In genomic region chr13:73924607-73925006, GRCh38 we compare ENCODE assay signal across 13 cellular contexts.
DNase-seq lines count a peak whose midpoint lies in the region; ATAC-seq and TF ChIP-seq lines count a peak whose summit lies in the region.
"Had no signal": no experiment of that assay in that cellular context is flagged by ENCODE, and none has a peak within 500 bp of the region (broad histone marks: within the 10 kb centered on the region; RNA-seq: fewer than 3 reads in every experiment).

No MANE protein-coding gene starts in this region.

- no peaks in the 10 kb centered on the region for H3K27me3 Mint-ChIP-seq in natural killer cell treated with Interleukin-12 subunit alpha and Interleukin-12 subunit beta and Interleukin-15 and Interleukin-18, amount 100 ng/mL, for 72 hours

- H4K20me1 ChIP-seq in PC-9 (ENCODE audit: insufficient read depth), result no peaks in the 10 kb centered on the region; the same call in 1 of the 2 replicates

- no peaks in the 10 kb centered on the region for H3K9me3 Mint-ChIP-seq in natural killer cell treated with Interleukin-12 subunit alpha and Interleukin-12 subunit beta and Interleukin-15 and Interleukin-18, amount 100 ng/mL, for 72 hours

- no peaks in the 10 kb centered on the region for H3K36me3 Mint-ChIP-seq in natural killer cell treated with Interleukin-12 subunit alpha and Interleukin-12 subunit beta and Interleukin-15 and Interleukin-18, amount 100 ng/mL, for 72 hours

- H3K36me3 ChIP-seq in aorta (ENCODE audit: control insufficient read depth in 1 of 2, insufficient read depth in 2 of 2, low read length in 1 of 2) (no peaks in the 10 kb centered on the region), PC-9 (ENCODE audit: low read depth) (no peaks in the 10 kb centered on the region)

- peaks cover 39 to 55% of the 10 kb centered on the region in 2 donors for H3K4me1 Mint-ChIP-seq in natural killer cell treated with Interleukin-12 subunit alpha and Interleukin-12 subunit beta and Interleukin-15 and Interleukin-18, amount 100 ng/mL, for 72 hours (ENCODE audit: low read depth in 2 of 2)

- H3K27me3 ChIP-seq in aorta (ENCODE audit: control insufficient read depth in 1 of 2, insufficient read depth in 2 of 2, low read length in 1 of 2), result no peaks in the 10 kb centered on the region
- no peaks in the 10 kb centered on the region for H3K27me3 ChIP-seq in PC-9 (ENCODE audit: insufficient read depth, low read depth)

- H3K9me3 ChIP-seq in aorta (ENCODE audit: control insufficient read depth, low read length) (no peaks in the 10 kb centered on the region), PC-9 (ENCODE audit: insufficient read depth, low read depth) (no peaks in the 10 kb centered on the region)

- peak; percentile 67 to 71 for ATAC-seq in activated CD4-positive, CD25-positive, alpha-beta regulatory T cell treated with anti-CD3 and anti-CD28 coated beads, Interleukin-2, amount 50 U/mL, for 24 hours
- ATAC-seq in GM21723 (IDR thresholded peaks at IDR 0.05; ENCODE audit: unreplicated experiment), result peak; percentile 95
- peak; percentile 95 for ATAC-seq in HG03378 (IDR thresholded peaks at IDR 0.05; ENCODE audit: unreplicated experiment)
- ATAC-seq in natural killer cell treated with Interleukin-12 subunit alpha and Interleukin-12 subunit beta and Interleukin-15 and Interleukin-18, amount 100 ng/mL, for 72 hours, result peak; percentile 64 to 84
- no peak for ATAC-seq in aorta (ENCODE audit: low FRiP score)

- H3F3A ChIP-seq in PC-9 (ENCODE audit: insufficient read depth, low read depth), result no peaks in the 10 kb centered on the region

- H3K9me2 ChIP-seq in PC-9 (ENCODE audit: insufficient read depth), result no peaks in the 10 kb centered on the region

- intact Hi-C loops in aorta (cut with DNase I) (no loop called here), PC-9 (cut with micrococcal nuclease; ENCODE audit: unreplicated experiment) (no loop called here)

- no TSS peak for BruUV-seq in PC-9 (replicated peaks; lab: Mats Ljungman, UMichigan)

- no peak for DNase-seq in activated CD4-positive, CD25-positive, alpha-beta regulatory T cell (lab: John Stamatoyannopoulos, UW)
- no peak for DNase-seq in natural killer cell treated with Interleukin-12 subunit alpha and Interleukin-12 subunit beta and Interleukin-15 and Interleukin-18, amount 100 ng/mL, for 72 hours (ENCODE audit: low spot score)
- DNase-seq in Kasumi-1 (lab: John Stamatoyannopoulos, UW), result no peak
- DNase-seq in aorta, result no peak
- no peak for DNase-seq in PC-9
- DNase-seq: IMR-90; NCI-H526 treated with DMSO at 0.1 percent for 48 hours; stimulated activated CD4-positive, alpha-beta T cell treated with anti-CD3 and anti-CD28 coated beads, Interleukin-12 subunit alpha, Interleukin-12 subunit beta, amount 100 ng/mL, for 4 hours had no signal

- TF ChIP-seq CTCF in PC-9 (conservative IDR thresholded peaks at IDR 0.05), result no peak

- POLR2A ChIA-PET in PC-9 (lab: Charles Lee; ENCODE audit: unreplicated experiment), result no interaction called here

- peaks cover 0 to 5% of the 10 kb centered on the region in 2 donors for H3K4me1 ChIP-seq in aorta (ENCODE audit: control insufficient read depth in 1 of 2, insufficient read depth in 2 of 2, low read length in 2 of 2)
- H3K4me1 ChIP-seq in PC-9 (replicated peaks; ENCODE audit: insufficient read depth), result no peaks in the 10 kb centered on the region

- no peaks in the 10 kb centered on the region for H3K79me2 ChIP-seq in PC-9 (ENCODE audit: low read depth)

- H3K27ac ChIP-seq in aorta (ENCODE audit: low read depth in 1 of 2, low read length in 2 of 2) (no peak overlapping the region), PC-9 (no peak overlapping the region)
- H3K27ac ChIP-seq: 22Rv1, VCaP had no signal

- peak overlapping the region; percentile 19 to 49 for H3K27ac Mint-ChIP-seq in natural killer cell treated with Interleukin-12 subunit alpha and Interleukin-12 subunit beta and Interleukin-15 and Interleukin-18, amount 100 ng/mL, for 72 hours

- no peak overlapping the region for H3K4me2 ChIP-seq in PC-9

- CTCF ChIA-PET in PC-9 (lab: Charles Lee), result no interaction called here

- H3K4me3 ChIP-seq in aorta (ENCODE audit: low read length in 2 of 2) (no peak overlapping the region), PC-9 (no peak overlapping the region)

- H2AFZ ChIP-seq in PC-9, result no peak overlapping the region

- WGBS in aorta, 2 donors, result 95 to 96% methylated on average over 1 of the region's 1 CpG

- H3K4me3 Mint-ChIP-seq in natural killer cell treated with Interleukin-12 subunit alpha and Interleukin-12 subunit beta and Interleukin-15 and Interleukin-18, amount 100 ng/mL, for 72 hours, result peak overlapping the region; percentile 36
